ENCODE assay signal across 9 cellular contexts in the genomic region with DNA sequence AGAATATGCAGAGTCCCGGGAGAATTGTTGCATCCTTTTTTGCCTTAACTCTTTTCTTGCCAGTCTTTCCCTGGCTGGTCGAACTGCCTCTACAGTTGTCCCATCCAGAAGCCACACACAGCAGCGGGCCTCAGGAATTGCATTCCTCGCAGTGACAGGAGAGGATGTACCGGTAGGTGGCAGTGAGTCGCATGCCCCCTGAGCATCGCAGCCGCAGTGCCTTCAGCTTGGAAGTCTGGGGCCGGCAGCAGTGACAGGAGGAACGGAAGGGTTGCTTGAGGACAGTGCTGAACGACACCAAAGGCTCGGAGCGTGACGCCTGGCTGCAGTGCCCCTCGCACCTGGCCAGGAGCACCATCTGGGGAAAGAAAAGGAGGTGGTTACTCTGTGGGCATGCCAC. TPM values are rescaled to one million over a fixed set of nuclear protein-coding genes. Genes with fewer than 3 reads are reported as not detected.
DNase-seq lines count a peak whose midpoint lies in the region; ATAC-seq and TF ChIP-seq lines count a peak whose summit lies in the region.
"Had no signal": no experiment of that assay in that cellular context is flagged by ENCODE, and none has a peak within 500 bp of the region (broad histone marks: within the 10 kb centered on the region; RNA-seq: fewer than 3 reads in every experiment).

No MANE protein-coding gene starts in this region.

- 23% methylated on average over 15 of the region's 15 CpGs; no CpG with 5 or more reads in 1 of the 2 donors for WGBS in transverse colon (ENCODE audit: low coverage in 1 of 2), 2 donors

- intact Hi-C loops in transverse colon (cut with DNase I; ENCODE audit: low total_unique reads) = no loop called here

- H3K4me3 ChIP-seq in transverse colon = no peak overlapping the region

- H3K27ac ChIP-seq in transverse colon = no peak overlapping the region

- no peaks in the 10 kb centered on the region for H3K27me3 ChIP-seq in transverse colon

- no peak for ATAC-seq in HG03457 (IDR thresholded peaks at IDR 0.05; ENCODE audit: unreplicated experiment)

- no peaks in the 10 kb centered on the region for H3K9me3 ChIP-seq in transverse colon

- no peaks in the 10 kb centered on the region for H3K4me1 ChIP-seq in transverse colon

- peak; percentile 47 to 66 for DNase-seq in NCI-H2081 (lab: John Stamatoyannopoulos, UW)
- DNase-seq in NCI-H2081 treated with DMSO at 0.1 percent for 48 hours (lab: John Stamatoyannopoulos, UW) = no peak
- DNase-seq in SW480 (ENCODE audit: low spot score) = peak; percentile 30
- DNase-seq in cerebellar nuclear complex (lab: John Stamatoyannopoulos, UW) = peak; percentile 14
- peak; percentile 44 for DNase-seq in midbrain (lab: John Stamatoyannopoulos, UW)
- DNase-seq in transverse colon = peak; percentile 22
- no peak for DNase-seq in OCI-M2 (lab: John Stamatoyannopoulos, UW; ENCODE audit: unreplicated experiment)

- TF ChIP-seq EP300 in transverse colon (IDR thresholded peaks at IDR 0.05; ENCODE audit: low read depth) = no peak

- H3K36me3 ChIP-seq in transverse colon = no peaks in the 10 kb centered on the region

- in situ Hi-C loops in transverse colon (cut with MboI; ENCODE audit: low pct_ligation_motif_present in 1 of 4, low pct_unique_long_range_greater_than_20kb in 1 of 4, low sequenced_read_pairs in 3 of 4) = loop anchor here in 2 of 4 donors (25.0 kb wide), 4 partner anchors 112 to 1238 kb away; no protein-coding TSS in a partner anchor

- no peak for TF ChIP-seq POLR2A in transverse colon (IDR thresholded peaks at IDR 0.05)

- TF ChIP-seq CTCF in transverse colon (IDR thresholded peaks at IDR 0.05) = peak in 4 of 5 experiments; percentile 19 to 33 (median 30)

RNA-seq across cellular contexts. Expression of gene NDP, which starts 23.5 kb away (rescaled TPM):
- under 1 TPM in 1 of 4 donors, not detected in 3; 0.27 TPM for total RNA-seq in transverse colon
- total RNA-seq: T-helper 1 cell treated with Interleukin-12 subunit alpha and Interleukin-12 subunit beta and Interleukin-4 antibody, amounts not matched to agents 30 ng/mL and 1 ng/mL, for 36 hours had no signal

Comparison
In these comparisons a context has a peak if more than half of its experiments do, and no peak if none do; other contexts are left out.
1. DNase-seq: peak in NCI-H2081 (2 of 2), SW480 (single experiment), cerebellar nuclear complex (2 of 2), midbrain (single experiment) and transverse colon (single experiment); none in NCI-H2081 treated with DMSO at 0.1 percent for 48 hours (single experiment) and OCI-M2 (single experiment).